20 cellular contexts compared by ENCODE assay signal in genomic region chr11:74533421-74533820, GRCh38. TPM values are rescaled to one million over a fixed set of nuclear protein-coding genes. Genes with fewer than 3 reads are reported as not detected.
DNase-seq lines count a peak whose midpoint lies in the region; ATAC-seq and TF ChIP-seq lines count a peak whose summit lies in the region.
"Had no signal": no experiment of that assay in that cellular context is flagged by ENCODE, and none has a peak within 500 bp of the region (broad histone marks: within the 10 kb centered on the region; RNA-seq: fewer than 3 reads in every experiment).

No MANE protein-coding gene starts in this region.

- no peak overlapping the region for H4K5ac ChIP-seq in mesendoderm (ENCODE audit: low read length)

- no peak for DNase-seq in Calu3
- DNase-seq in mesendoderm, result peak; percentile 67
- DNase-seq in trophoblast cell, result peak; percentile 52 to 70
- DNase-seq in stomach, result no peak
- no peak for DNase-seq in activated CD4-positive, alpha-beta T cell treated with anti-CD3 and anti-CD28 coated beads, Interleukin-2, amount 10 ng/mL, durations not matched to agents 7 days and 5 days
- DNase-seq in activated T-cell treated with anti-CD3 and anti-CD28 coated beads, Interleukin-2, amount 50 U/mL, for 4 hours, result no peak
- DNase-seq: 8988T; CD4-positive, alpha-beta memory T cell; DMS 273 treated with DMSO at 0.1 percent for 48 hours; DMS53; DND-41; EL; GM23248; IMR-90 had no signal

- no peak overlapping the region for H3K4me2 ChIP-seq in mesendoderm (ENCODE audit: low read length)
- no peak overlapping the region for H3K4me2 ChIP-seq in trophoblast cell (ENCODE audit: low read length)
- H3K4me2 ChIP-seq: BLaER1 had no signal

- no peaks in the 10 kb centered on the region for H3K9me3 ChIP-seq in trophoblast cell (ENCODE audit: insufficient read depth, low read depth, low read length)
- H3K9me3 ChIP-seq in stomach, result peaks cover 0 to 9% (median 4%) of the 10 kb centered on the region in 4 donors
- H3K9me3 ChIP-seq: HAP-1 had no signal

- H3K79me2 ChIP-seq in mesendoderm (ENCODE audit: control insufficient read depth, insufficient read depth, low read length), result no peaks in the 10 kb centered on the region
- H3K79me2 ChIP-seq in trophoblast cell (ENCODE audit: control insufficient read depth, insufficient read depth, low read length, poor library complexity), result peaks cover 2% of the 10 kb centered on the region

- peak overlapping the region; percentile 93 for H3K27ac Mint-ChIP-seq in Calu3 (ENCODE audit: unreplicated experiment)
- H3K27ac Mint-ChIP-seq in activated CD4-positive, alpha-beta T cell treated with anti-CD3 and anti-CD28 coated beads, Interleukin-2, amount 10 ng/mL, durations not matched to agents 7 days and 5 days, result no peak overlapping the region
- H3K27ac Mint-ChIP-seq: CD4-positive, alpha-beta memory T cell had no signal

- H3K14ac ChIP-seq in trophoblast cell (ENCODE audit: low read length), result peak overlapping the region; percentile 49

- H4K8ac ChIP-seq in mesendoderm (ENCODE audit: low read depth, low read length) (no peak overlapping the region), trophoblast cell (ENCODE audit: low read depth, low read length) (peak overlapping the region; percentile 62)

- intact Hi-C loops in Calu3 (cut with micrococcal nuclease; ENCODE audit: unreplicated experiment), result no loop called here
- intact Hi-C loops in stomach (cut with DNase I; ENCODE audit: low total_unique reads), result no loop called here

- H3K4me3 ChIP-seq in mesendoderm (ENCODE audit: low read length) (no peak overlapping the region), trophoblast cell (ENCODE audit: low read depth, low read length) (no peak overlapping the region), stomach (no peak overlapping the region)
- H3K4me3 ChIP-seq: BLaER1, GM12878, GM23248, HAP-1 had no signal

- no CpG with 5 or more reads among the region's 9 CpGs for WGBS in mesendoderm (ENCODE audit: extremely low coverage, insufficient coverage, low lambda C conversion rate)
- no CpG with 5 or more reads among the region's 9 CpGs for WGBS in trophoblast cell (ENCODE audit: extremely low coverage, insufficient coverage, insufficient read length)
- 56 to 75% (median 64%) methylated on average over 9 of the region's 9 CpGs for WGBS in stomach, 5 donors

- no peak overlapping the region for H2BK15ac ChIP-seq in mesendoderm (replicated peaks; ENCODE audit: low read depth)

- peak overlapping the region; percentile 59 for H2BK12ac ChIP-seq in trophoblast cell (ENCODE audit: low read length)

- H2BK120ac ChIP-seq in mesendoderm (ENCODE audit: low read depth, low read length) (no peak overlapping the region), trophoblast cell (ENCODE audit: insufficient read depth, low read length, poor library complexity) (peak overlapping the region; percentile 74)

- TF ChIP-seq POLR2A in stomach (IDR thresholded peaks at IDR 0.05), result no peak

- H3K23ac ChIP-seq in mesendoderm (ENCODE audit: low read length) (no peak overlapping the region), trophoblast cell (ENCODE audit: low read length) (no peak overlapping the region)

- no peaks in the 10 kb centered on the region for H3K36me3 ChIP-seq in mesendoderm (ENCODE audit: control insufficient read depth, insufficient read depth, low read length)
- peaks cover 0 to 1% of the 10 kb centered on the region in 2 experiments for H3K36me3 ChIP-seq in trophoblast cell (ENCODE audit: control insufficient read depth in 1 of 2, insufficient read depth in 2 of 2, low read length in 2 of 2)
- H3K36me3 ChIP-seq in stomach, result no peaks in the 10 kb centered on the region
- H3K36me3 ChIP-seq: BLaER1, HAP-1 had no signal

- peaks cover 6% of the 10 kb centered on the region for H3K9me3 Mint-ChIP-seq in Calu3 (ENCODE audit: low read depth, unreplicated experiment)
- peaks cover 7% of the 10 kb centered on the region for H3K9me3 Mint-ChIP-seq in activated CD4-positive, alpha-beta T cell treated with anti-CD3 and anti-CD28 coated beads, Interleukin-2, amount 10 ng/mL, durations not matched to agents 7 days and 5 days
- peaks cover 14% of the 10 kb centered on the region for H3K9me3 Mint-ChIP-seq in activated T-cell treated with anti-CD3 and anti-CD28 coated beads, Interleukin-2, amount 50 U/mL, for 4 hours

- ATAC-seq in activated T-cell treated with anti-CD3 and anti-CD28 coated beads, Interleukin-2, amount 50 U/mL, for 4 hours, result no peak
- ATAC-seq in GM21723 (IDR thresholded peaks at IDR 0.05; ENCODE audit: unreplicated experiment) (no peak), HG03521 (IDR thresholded peaks at IDR 0.05; ENCODE audit: unreplicated experiment) (no peak)
- ATAC-seq: GM12878 had no signal

- H3K27me3 ChIP-seq in mesendoderm (ENCODE audit: insufficient read depth, low read length, poor library complexity), result no peaks in the 10 kb centered on the region
- no peaks in the 10 kb centered on the region for H3K27me3 ChIP-seq in trophoblast cell (ENCODE audit: insufficient read depth, low read length)
- H3K27me3 ChIP-seq in stomach, result no peaks in the 10 kb centered on the region
- H3K27me3 ChIP-seq: BLaER1 had no signal

- peak overlapping the region; percentile 48 for H3K4me3 Mint-ChIP-seq in Calu3 (ENCODE audit: low read depth, unreplicated experiment)
- no peak overlapping the region for H3K4me3 Mint-ChIP-seq in activated CD4-positive, alpha-beta T cell treated with anti-CD3 and anti-CD28 coated beads, Interleukin-2, amount 10 ng/mL, durations not matched to agents 7 days and 5 days
- no peak overlapping the region for H3K4me3 Mint-ChIP-seq in activated T-cell treated with anti-CD3 and anti-CD28 coated beads, Interleukin-2, amount 50 U/mL, for 4 hours
- H3K4me3 Mint-ChIP-seq: CD14-positive monocyte; CD4-positive, alpha-beta memory T cell had no signal

- H3K27ac ChIP-seq in mesendoderm (ENCODE audit: low read depth, low read length) (no peak overlapping the region), trophoblast cell (ENCODE audit: low read depth, low read length) (peak overlapping the region; percentile 100), stomach (peak overlapping the region; percentile 7 to 80 (median 62))
- H3K27ac ChIP-seq: BLaER1, GM23248 had no signal

- peaks cover 4% of the 10 kb centered on the region for H3K4me1 ChIP-seq in mesendoderm (ENCODE audit: control insufficient read depth, low read depth, low read length)
- H3K4me1 ChIP-seq in trophoblast cell (ENCODE audit: control insufficient read depth in 1 of 2, insufficient read depth in 2 of 2, low read length in 2 of 2), result peaks cover 9 to 20% of the 10 kb centered on the region in 2 experiments
- H3K4me1 ChIP-seq in stomach, result peaks cover 16 to 39% (median 23%) of the 10 kb centered on the region in 4 donors
- H3K4me1 ChIP-seq: HAP-1 had no signal

- H3K9ac ChIP-seq in mesendoderm (ENCODE audit: low read length), result no peak overlapping the region
- no peak overlapping the region for H3K9ac ChIP-seq in trophoblast cell (ENCODE audit: low read length)
- H3K9ac ChIP-seq: BLaER1, GM23248 had no signal

- peak overlapping the region; percentile 49 for H2AFZ ChIP-seq in trophoblast cell (ENCODE audit: insufficient read depth, low read length, poor library complexity)
- H2AFZ ChIP-seq: GM23248 had no signal

- H3K56ac ChIP-seq in mesendoderm (ENCODE audit: low read length), result no peak overlapping the region

- POLR2A ChIA-PET in activated CD4-positive, alpha-beta T cell treated with anti-CD3 and anti-CD28 coated beads, Interleukin-2, amount 10 ng/mL, durations not matched to agents 7 days and 5 days (lab: Charles Lee), result no interaction called here

- TF ChIP-seq CTCF in Calu3 (IDR thresholded peaks at IDR 0.05; ENCODE audit: unreplicated experiment), result no peak
- TF ChIP-seq CTCF in stomach (IDR thresholded peaks at IDR 0.05), result no peak

- no peaks in the 10 kb centered on the region for H3K27me3 Mint-ChIP-seq in Calu3 (ENCODE audit: unreplicated experiment)
- H3K27me3 Mint-ChIP-seq in activated CD4-positive, alpha-beta T cell treated with anti-CD3 and anti-CD28 coated beads, Interleukin-2, amount 10 ng/mL, durations not matched to agents 7 days and 5 days, result peaks cover 1% of the 10 kb centered on the region
- peaks cover 2% of the 10 kb centered on the region for H3K27me3 Mint-ChIP-seq in activated T-cell treated with anti-CD3 and anti-CD28 coated beads, Interleukin-2, amount 50 U/mL, for 4 hours (ENCODE audit: low read depth)

- H4K91ac ChIP-seq in trophoblast cell (ENCODE audit: low read depth, low read length), result peak overlapping the region; percentile 94

- peaks cover 72% of the 10 kb centered on the region for H3K4me1 Mint-ChIP-seq in Calu3 (ENCODE audit: low read depth, unreplicated experiment)
- no peaks in the 10 kb centered on the region for H3K4me1 Mint-ChIP-seq in activated CD4-positive, alpha-beta T cell treated with anti-CD3 and anti-CD28 coated beads, Interleukin-2, amount 10 ng/mL, durations not matched to agents 7 days and 5 days
- H3K4me1 Mint-ChIP-seq in activated T-cell treated with anti-CD3 and anti-CD28 coated beads, Interleukin-2, amount 50 U/mL, for 4 hours (ENCODE audit: low read depth), result no peaks in the 10 kb centered on the region

- H2BK5ac ChIP-seq in mesendoderm (ENCODE audit: low read length), result no peak overlapping the region
- peak overlapping the region; percentile 92 for H2BK5ac ChIP-seq in trophoblast cell (ENCODE audit: low read depth, low read length, poor library complexity)

- no peak overlapping the region for H3K4ac ChIP-seq in mesendoderm (ENCODE audit: low read depth, low read length)
- no peak overlapping the region for H3K4ac ChIP-seq in trophoblast cell (ENCODE audit: low read depth, low read length)

- CTCF ChIA-PET in Calu3 (lab: Charles Lee), result interaction anchor here (1.0 to 1.4 kb wide), 3 partner anchors 29 to 40 kb away, joined by 4 to 6 read pairs (median 4); partner anchors contain the start of gene LIPT2
- CTCF ChIA-PET in activated CD4-positive, alpha-beta T cell treated with anti-CD3 and anti-CD28 coated beads, Interleukin-2, amount 10 ng/mL, durations not matched to agents 7 days and 5 days (lab: Charles Lee), result no interaction called here

- H3K79me1 ChIP-seq in mesendoderm (ENCODE audit: low read length) (no peaks in the 10 kb centered on the region), trophoblast cell (ENCODE audit: low read length) (peaks cover 30% of the 10 kb centered on the region)

- no peak overlapping the region for H4K12ac ChIP-seq in trophoblast cell (ENCODE audit: low read depth, low read length)

- H3K18ac ChIP-seq in mesendoderm (ENCODE audit: low read length) (no peak overlapping the region), trophoblast cell (ENCODE audit: low read length) (peak overlapping the region; percentile 63)

- H2AK5ac ChIP-seq in mesendoderm (ENCODE audit: low read length) (no peak overlapping the region), trophoblast cell (ENCODE audit: low read length) (no peak overlapping the region)

- H3K36me3 Mint-ChIP-seq in Calu3 (ENCODE audit: insufficient read depth, unreplicated experiment), result peaks cover 20% of the 10 kb centered on the region
- peaks cover 2% of the 10 kb centered on the region for H3K36me3 Mint-ChIP-seq in activated CD4-positive, alpha-beta T cell treated with anti-CD3 and anti-CD28 coated beads, Interleukin-2, amount 10 ng/mL, durations not matched to agents 7 days and 5 days (ENCODE audit: low read depth)
- no peaks in the 10 kb centered on the region for H3K36me3 Mint-ChIP-seq in activated T-cell treated with anti-CD3 and anti-CD28 coated beads, Interleukin-2, amount 50 U/mL, for 4 hours (ENCODE audit: insufficient read depth)
- H3K36me3 Mint-ChIP-seq: CD14-positive monocyte had no signal

- no TSS peak for BruUV-seq in Calu3 (replicated peaks; lab: Mats Ljungman, UMichigan)

- no peak for TF ChIP-seq EP300 in stomach (IDR thresholded peaks at IDR 0.05)

RNA-seq across cellular contexts. Expression of gene LIPT2, which starts 39.9 kb away (rescaled TPM):
- total RNA-seq in Calu3 (2022) (7.8 and 10.9 TPM in 2 replicates), stomach (10 to 100 TPM in 2 of 5 donors, 1 to 10 TPM in 1, under 1 TPM in 1, not detected in 1; 0.45 to 32.0 (median 10.9) TPM)
- 8.3 TPM for polyA plus RNA-seq in mesendoderm (2013, experiment 1 of 2)
- polyA plus RNA-seq in mesendoderm (2013, experiment 2 of 2), result 9.1 TPM
- 4.6 and 5.0 TPM in 2 replicates for polyA plus RNA-seq in trophoblast cell (2013)
- 1 to 10 TPM; 1.6 to 3.1 (median 1.8) TPM for polyA plus RNA-seq in stomach
- 1 to 10 TPM; 3.0 to 3.1 TPM for total RNA-seq in activated CD4-positive, alpha-beta T cell treated with anti-CD3 and anti-CD28 coated beads, Interleukin-2, amount 10 ng/mL, durations not matched to agents 7 days and 5 days
- total RNA-seq in activated T-cell treated with anti-CD3 and anti-CD28 coated beads, Interleukin-2, amount 50 U/mL, for 4 hours, result 1 to 10 TPM; 3.2 to 8.1 (median 5.5) TPM

RNA-seq across cellular contexts. Expression of gene POLD3, which starts 59.0 kb away (rescaled TPM):
- 25.1 and 26.0 TPM in 2 replicates for total RNA-seq in Calu3 (2022)
- 25.4 TPM for polyA plus RNA-seq in mesendoderm (2013, experiment 1 of 2)
- 24.6 TPM for polyA plus RNA-seq in mesendoderm (2013, experiment 2 of 2)
- polyA plus RNA-seq in trophoblast cell (2013), result 17.3 and 18.4 TPM in 2 replicates
- 10 to 100 TPM in 4 of 5 donors, 1 to 10 TPM in 1; 4.7 to 85.7 (median 22.9) TPM for total RNA-seq in stomach
- 10 to 100 TPM in 1 of 3 donors, 1 to 10 TPM in 2; 7.0 to 10.8 (median 7.5) TPM for polyA plus RNA-seq in stomach
- total RNA-seq in activated CD4-positive, alpha-beta T cell treated with anti-CD3 and anti-CD28 coated beads, Interleukin-2, amount 10 ng/mL, durations not matched to agents 7 days and 5 days, result 10 to 100 TPM; 52.6 to 57.0 TPM
- total RNA-seq in activated T-cell treated with anti-CD3 and anti-CD28 coated beads, Interleukin-2, amount 50 U/mL, for 4 hours, result 10 to 100 TPM; 37.5 to 45.7 (median 37.5) TPM

Comparison
In these comparisons a context has a peak if more than half of its experiments do, and no peak if none do; other contexts are left out.
1. DNase-seq: peak in mesendoderm (single experiment) and trophoblast cell (2 of 2); none in Calu3 (single experiment), stomach (single experiment), activated CD4-positive, alpha-beta T cell treated with anti-CD3 and anti-CD28 coated beads, Interleukin-2, amount 10 ng/mL, durations not matched to agents 7 days and 5 days (single experiment) and activated T-cell treated with anti-CD3 and anti-CD28 coated beads, Interleukin-2, amount 50 U/mL, for 4 hours (single experiment).